ENCODE assay signal across 15 cellular contexts in the genomic region with DNA sequence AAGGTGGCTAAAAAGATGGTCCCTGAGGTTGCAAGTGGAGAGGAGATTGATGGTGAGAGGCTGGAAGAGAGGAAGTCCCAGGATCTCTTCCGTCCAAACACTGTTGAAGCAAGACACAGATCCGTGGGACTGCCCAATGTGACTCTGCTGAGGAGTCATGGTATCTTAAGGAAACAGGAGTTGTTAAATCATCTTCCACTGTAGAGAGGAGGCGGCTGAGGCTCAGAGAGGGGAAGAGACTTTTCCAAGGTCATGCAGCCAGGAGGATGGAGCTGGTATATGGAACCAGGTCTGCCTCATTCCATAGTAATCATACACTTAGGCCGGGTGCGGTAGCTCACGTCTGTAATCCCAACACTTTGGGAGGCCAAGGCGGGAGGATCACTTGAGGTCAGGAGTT. TPM values are rescaled to one million over a fixed set of nuclear protein-coding genes. Genes with fewer than 3 reads are reported as not detected.
DNase-seq lines count a peak whose midpoint lies in the region; ATAC-seq, FAIRE-seq and TF ChIP-seq lines count a peak whose summit lies in the region.
"Had no signal": no experiment of that assay in that cellular context is flagged by ENCODE, and none has a peak within 500 bp of the region (broad histone marks: within the 10 kb centered on the region; RNA-seq: fewer than 3 reads in every experiment).

No MANE protein-coding gene starts in this region.

- CTCF ChIA-PET in HepG2 (lab: Yijun Ruan, JAX; ENCODE audit: low intra/inter-chr PET ratio, low total read pairs): no interaction called here

- no peak overlapping the region for H3K4me3 Mint-ChIP-seq in chondrocyte (ENCODE audit: unreplicated experiment)
- H3K4me3 Mint-ChIP-seq: CD4-positive, CD25-positive, alpha-beta regulatory T cell; H9 had no signal

- WGBS in heart right ventricle, 2 donors: 75 to 79% methylated on average over 7 of the region's 7 CpGs
- WGBS in HepG2 (ENCODE audit: low lambda C conversion rate): 35% methylated on average over 7 of the region's 7 CpGs
- WGBS in prostate gland: 86% methylated on average over 7 of the region's 7 CpGs
- WGBS in hepatocyte (ENCODE audit: low lambda C conversion rate, missing lambda C conversion rate): 84% methylated on average over 7 of the region's 7 CpGs

- H3K27me3 ChIP-seq in heart right ventricle (peaks cover 0 to 19% (median 0%) of the 10 kb centered on the region in 7 donors), HepG2 (ENCODE audit: control insufficient read depth in 1 of 2, insufficient read depth in 2 of 2, low read length in 2 of 2) (peaks cover 0 to 8% of the 10 kb centered on the region in 2 experiments; a peak in 1 of 5 replicates), prostate gland (replicated peaks; ENCODE audit: insufficient read depth) (no peaks in the 10 kb centered on the region), hepatocyte (peaks cover 5% of the 10 kb centered on the region)
- H3K27me3 ChIP-seq: BLaER1 had no signal

- H3K4me1 ChIP-seq in heart right ventricle (peaks cover 0 to 11% (median 5%) of the 10 kb centered on the region in 9 donors), HepG2 (ENCODE audit: insufficient read depth, low read length) (peaks cover 8% of the 10 kb centered on the region), prostate gland (replicated peaks) (no peaks in the 10 kb centered on the region), hepatocyte (ENCODE audit: insufficient read depth) (peaks cover under 1% of the 10 kb centered on the region)

- H3K9me2 ChIP-seq in hepatocyte (replicated peaks; ENCODE audit: insufficient read depth): no peaks in the 10 kb centered on the region

- peaks cover 20% of the 10 kb centered on the region for H3K27me3 Mint-ChIP-seq in chondrocyte (ENCODE audit: low read depth)

- no TSS peak for BruUV-seq in HepG2 (replicated peaks; lab: Mats Ljungman, UMichigan)

- H3K4me3 ChIP-seq in heart right ventricle (no peak overlapping the region), HepG2 (replicated peaks in 1 of 3; ENCODE audit: insufficient read depth in 1 of 3, low read depth in 2 of 3, low read length in 3 of 3) (no peak overlapping the region), prostate gland (no peak overlapping the region), hepatocyte (no peak overlapping the region)
- H3K4me3 ChIP-seq: BLaER1, GM23248 had no signal

- DNase-seq in Right ventricle myocardium superior: peak; percentile 3
- no peak for DNase-seq in heart right ventricle
- DNase-seq in chondrocyte (ENCODE audit: low spot score): peak; percentile 10
- no peak for DNase-seq in HepG2 (ENCODE audit: low spot score)
- DNase-seq in prostate gland (ENCODE audit: low spot score): no peak
- DNase-seq in hepatocyte (ENCODE audit: low spot score): no peak
- DNase-seq: 8988T; AML-193; CD4-positive, CD25-positive, alpha-beta regulatory T cell; DMS53; GF-D8; GM23248; H9 had no signal

- POLR2A ChIA-PET in HepG2 (lab: Yijun Ruan, JAX): interaction anchor here (1.3 kb wide), 1 partner anchor 41 kb away, joined by 3 read pairs; no protein-coding TSS in a partner anchor

- TF ChIP-seq EP300 in HepG2 (IDR thresholded peaks at IDR 0.05; ENCODE audit: low read depth in 2 of 2, low read length in 2 of 2) (no peak), HepG2 (CRISPR knock-in tag; IDR thresholded peaks at IDR 0.05; ENCODE audit: borderline replicate concordance) (no peak)

- no peaks in the 10 kb centered on the region for H3K36me3 ChIP-seq in heart right ventricle
- no peaks in the 10 kb centered on the region for H3K36me3 ChIP-seq in HepG2 (replicated peaks in 1 of 2; ENCODE audit: control insufficient read depth in 1 of 2, insufficient read depth in 2 of 2, low read length in 2 of 2)
- no peaks in the 10 kb centered on the region for H3K36me3 ChIP-seq in prostate gland
- H3K36me3 ChIP-seq in hepatocyte (replicated peaks; ENCODE audit: insufficient read depth, low read depth): no peaks in the 10 kb centered on the region
- H3K36me3 ChIP-seq: BLaER1 had no signal

- no peak overlapping the region for H3K4me2 ChIP-seq in HepG2 (ENCODE audit: low read depth, low read length)
- no peak overlapping the region for H3K4me2 ChIP-seq in hepatocyte
- H3K4me2 ChIP-seq: BLaER1 had no signal

- TF ChIP-seq RAD21 in HepG2 (CRISPR knock-in tag; IDR thresholded peaks at IDR 0.05): no peak

- H3K9ac ChIP-seq in HepG2 (ENCODE audit: insufficient read depth, low read depth, low read length): no peak overlapping the region
- H3K9ac ChIP-seq: BLaER1, GM23248 had no signal

- H4K20me1 ChIP-seq in HepG2 (ENCODE audit: insufficient read depth, low read length): no peaks in the 10 kb centered on the region
- H4K20me1 ChIP-seq in hepatocyte (ENCODE audit: insufficient read depth, poor library complexity, severe bottlenecking): no peaks in the 10 kb centered on the region
- H4K20me1 ChIP-seq: BLaER1 had no signal

- H3K27ac ChIP-seq in heart right ventricle: no peak overlapping the region
- no peak overlapping the region for H3K27ac ChIP-seq in HepG2 (ENCODE audit: extremely low read length, insufficient read depth, low read length)
- H3K27ac ChIP-seq in prostate gland: no peak overlapping the region
- H3K27ac ChIP-seq in hepatocyte: no peak overlapping the region
- H3K27ac ChIP-seq: BLaER1, GM23248 had no signal

- no peaks in the 10 kb centered on the region for H3K9me3 Mint-ChIP-seq in chondrocyte (ENCODE audit: low read depth)
- H3K9me3 Mint-ChIP-seq: CD4-positive, CD25-positive, alpha-beta regulatory T cell; H9 had no signal

- ATAC-seq in Right ventricle myocardium superior (ENCODE audit: poor library complexity) (no peak), heart right ventricle (no peak), HepG2 (no peak), GM18520 (IDR thresholded peaks at IDR 0.05; ENCODE audit: unreplicated experiment) (no peak)

- no peak for FAIRE-seq in HepG2 (lab: Jason Lieb, UNC)

- intact Hi-C loops in Right ventricle myocardium superior (cut with DNase I): no loop called here
- intact Hi-C loops in heart right ventricle (cut with DNase I): loop anchor here in 2 of 10 donors (5.0 to 10.0 kb wide), 3 partner anchors 109 to 141 kb away; a partner anchor contains a TSS
- intact Hi-C loops in HepG2 (cut with micrococcal nuclease; ENCODE audit: unreplicated experiment): no loop called here
- intact Hi-C loops in prostate gland (cut with DNase I): no loop called here

- H3K9me3 ChIP-seq in heart right ventricle: no peaks in the 10 kb centered on the region
- no peaks in the 10 kb centered on the region for H3K9me3 ChIP-seq in HepG2 (ENCODE audit: low read length)
- no peaks in the 10 kb centered on the region for H3K9me3 ChIP-seq in prostate gland
- no peaks in the 10 kb centered on the region for H3K9me3 ChIP-seq in hepatocyte (ENCODE audit: low read depth)
- H3K9me3 ChIP-seq: BLaER1 had no signal

- H3K36me3 Mint-ChIP-seq in chondrocyte (ENCODE audit: low read depth): peaks cover 2% of the 10 kb centered on the region

- no peak overlapping the region for H3K27ac Mint-ChIP-seq in chondrocyte (ENCODE audit: unreplicated experiment)
- H3K27ac Mint-ChIP-seq: CD4-positive, CD25-positive, alpha-beta regulatory T cell; H9 had no signal

- H3K4me1 Mint-ChIP-seq in chondrocyte (ENCODE audit: low read depth): peaks cover 7% of the 10 kb centered on the region

- H3K79me2 ChIP-seq in HepG2 (ENCODE audit: insufficient read depth, low read length) (peaks cover 4% of the 10 kb centered on the region), hepatocyte (peaks cover 4% of the 10 kb centered on the region)

- TF ChIP-seq CTCF in heart right ventricle (IDR thresholded peaks at IDR 0.05) (no peak), chondrocyte (IDR thresholded peaks at IDR 0.05) (no peak), HepG2 (CRISPR knock-in tag; IDR thresholded peaks at IDR 0.05) (no peak), prostate gland (IDR thresholded peaks at IDR 0.05) (no peak), hepatocyte (IDR thresholded peaks at IDR 0.05; ENCODE audit: poor library complexity) (no peak)

- peak overlapping the region; percentile 43 for H2AFZ ChIP-seq in HepG2 (ENCODE audit: low read length)
- no peak overlapping the region for H2AFZ ChIP-seq in hepatocyte
- H2AFZ ChIP-seq: GM23248 had no signal

- in situ Hi-C loops in HepG2 (cut with HindIII; ENCODE audit: extremely low pct_ligation_motif_present, low pct_unique_long_range_greater_than_20kb): no loop called here

- TF ChIP-seq POLR2A in HepG2 (IDR thresholded peaks at IDR 0.05; ENCODE audit: insufficient read depth in 1 of 2, low read depth in 2 of 2, low read length in 2 of 2) (no peak), prostate gland (IDR thresholded peaks at IDR 0.05) (no peak)

RNA-seq across cellular contexts. Expression of a gene that starts 4.1 kb away (rescaled TPM):
- total RNA-seq in Right ventricle myocardium superior (7.6 TPM), heart right ventricle (10 to 100 TPM in 1 of 10 donors, 1 to 10 TPM in 9; 6.1 to 11.6 (median 7.3) TPM), chondrocyte (14.2 to 18.3 TPM (median 14.6 TPM) in 3 replicates), HepG2 (2016; rRNA removed; fragmentation: Illumina TruSeq; extraction: Trizol) (6.0 and 13.7 TPM in 2 replicates), prostate gland (10 to 100 TPM; 21.4 to 43.4 TPM), hepatocyte (10.8 and 14.9 TPM in 2 replicates)
- polyA plus RNA-seq in heart right ventricle (10 to 100 TPM in 1 of 2 donors, 1 to 10 TPM in 1; 4.9 to 13.1 TPM), HepG2 (2011; rRNA removed) (9.7 and 12.3 TPM in 2 replicates), hepatocyte (12.6 and 23.7 TPM in 2 replicates)
- 4.5 and 4.7 TPM in 2 replicates for total RNA-seq in HepG2 (2016; cell fraction: cytosol; rRNA removed; fragmentation: Illumina TruSeq; extraction: Trizol; ENCODE audit: low read depth)
- total RNA-seq in HepG2 (2016; cell fraction: insoluble cytoplasmic fraction; rRNA removed; fragmentation: Illumina TruSeq; extraction: Trizol): 5.0 and 12.7 TPM in 2 replicates
- 6.7 and 7.0 TPM in 2 replicates for total RNA-seq in HepG2 (2016; cell fraction: membrane; rRNA removed; fragmentation: Illumina TruSeq; extraction: Trizol)
- 18.8 and 22.0 TPM in 2 replicates for total RNA-seq in HepG2 (2016; cell fraction: nucleus; rRNA removed; fragmentation: Illumina TruSeq; extraction: Trizol)
- polyA plus RNA-seq in HepG2 (2011; cell fraction: cytosol; rRNA removed): 3.3 and 4.6 TPM in 2 replicates
- polyA plus RNA-seq in HepG2 (2011; cell fraction: nucleus; rRNA removed): 62.4 and 81.3 TPM in 2 replicates
- 5.7 and 8.0 TPM in 2 replicates for polyA plus RNA-seq in HepG2 (2012)
- polyA plus RNA-seq in HepG2 (2016; cell fraction: cytosol; fragmentation: Illumina TruSeq; extraction: Trizol; ENCODE audit: low read depth): 1.5 TPM in 2 replicates
- polyA plus RNA-seq in HepG2 (2016; cell fraction: insoluble cytoplasmic fraction; fragmentation: Illumina TruSeq; extraction: Trizol; ENCODE audit: low read depth): 5.1 and 7.0 TPM in 2 replicates
- 2.9 and 3.1 TPM in 2 replicates for polyA plus RNA-seq in HepG2 (2016; cell fraction: membrane; fragmentation: Illumina TruSeq; extraction: Trizol; ENCODE audit: low read depth)
- polyA plus RNA-seq in HepG2 (2016; cell fraction: nucleus; fragmentation: Illumina TruSeq; extraction: Trizol; ENCODE audit: insufficient read depth, low read depth): 40.5 and 45.7 TPM in 2 replicates
- polyA minus RNA-seq in HepG2 (2011; rRNA and poly(A)+ RNA removed; ENCODE audit: low replicate concordance): 32.3 and 35.8 TPM in 2 replicates
- 3.4 and 4.0 TPM in 2 replicates for polyA minus RNA-seq in HepG2 (2011; cell fraction: cytosol; rRNA and poly(A)+ RNA removed)
- polyA minus RNA-seq in HepG2 (2011; cell fraction: nucleus; rRNA and poly(A)+ RNA removed): 42.4 and 45.0 TPM in 2 replicates

RNA-seq across cellular contexts. Expression of a gene that starts 32.6 kb away (rescaled TPM):
- total RNA-seq in Right ventricle myocardium superior (0.48 TPM), heart right ventricle (10 to 100 TPM in 1 of 10 donors, 1 to 10 TPM in 1, under 1 TPM in 8; 0.47 to 10.6 (median 0.86) TPM), chondrocyte (2.1 to 2.2 TPM in 2 of 3 replicates, not detected in the other), HepG2 (2016; rRNA removed; fragmentation: Illumina TruSeq; extraction: Trizol) (not detected in 2 replicates), prostate gland (1 to 10 TPM in 1 of 2 donors, under 1 TPM in 1; 0.59 to 1.4 TPM), hepatocyte (1.3 and 2.6 TPM in 2 replicates)
- polyA plus RNA-seq in heart right ventricle (under 1 TPM; 0.15 to 0.26 TPM), HepG2 (2011; rRNA removed) (0.03 TPM in 1 of 2 replicates, not detected in the other), hepatocyte (4.8 and 7.7 TPM in 2 replicates)
- not detected in 2 replicates for total RNA-seq in HepG2 (2016; cell fraction: cytosol; rRNA removed; fragmentation: Illumina TruSeq; extraction: Trizol; ENCODE audit: low read depth)
- 0.06 TPM in 1 of 2 replicates, not detected in the other for total RNA-seq in HepG2 (2016; cell fraction: insoluble cytoplasmic fraction; rRNA removed; fragmentation: Illumina TruSeq; extraction: Trizol)
- total RNA-seq in HepG2 (2016; cell fraction: membrane; rRNA removed; fragmentation: Illumina TruSeq; extraction: Trizol): not detected in 2 replicates
- total RNA-seq in HepG2 (2016; cell fraction: nucleus; rRNA removed; fragmentation: Illumina TruSeq; extraction: Trizol): not detected in 2 replicates
- 0.04 TPM in 1 of 2 replicates, not detected in the other for polyA plus RNA-seq in HepG2 (2011; cell fraction: cytosol; rRNA removed)
- not detected in 2 replicates for polyA plus RNA-seq in HepG2 (2011; cell fraction: nucleus; rRNA removed)
- not detected in 2 replicates for polyA plus RNA-seq in HepG2 (2012)
- not detected in 2 replicates for polyA plus RNA-seq in HepG2 (2016; cell fraction: cytosol; fragmentation: Illumina TruSeq; extraction: Trizol; ENCODE audit: low read depth)
- not detected in 2 replicates for polyA plus RNA-seq in HepG2 (2016; cell fraction: insoluble cytoplasmic fraction; fragmentation: Illumina TruSeq; extraction: Trizol; ENCODE audit: low read depth)
- not detected in 2 replicates for polyA plus RNA-seq in HepG2 (2016; cell fraction: membrane; fragmentation: Illumina TruSeq; extraction: Trizol; ENCODE audit: low read depth)
- polyA plus RNA-seq in HepG2 (2016; cell fraction: nucleus; fragmentation: Illumina TruSeq; extraction: Trizol; ENCODE audit: insufficient read depth, low read depth): not detected in 2 replicates
- not detected in 2 replicates for polyA minus RNA-seq in HepG2 (2011; rRNA and poly(A)+ RNA removed; ENCODE audit: low replicate concordance)
- polyA minus RNA-seq in HepG2 (2011; cell fraction: cytosol; rRNA and poly(A)+ RNA removed): not detected in 2 replicates
- not detected in 2 replicates for polyA minus RNA-seq in HepG2 (2011; cell fraction: nucleus; rRNA and poly(A)+ RNA removed)
- total RNA-seq: GM23248 had no signal
- polyA plus RNA-seq: CD4-positive, CD25-positive, alpha-beta regulatory T cell had no signal

RNA-seq across cellular contexts. Expression of a gene that starts 41.6 kb away (rescaled TPM):
- total RNA-seq in Right ventricle myocardium superior (21.8 TPM), heart right ventricle (10 to 100 TPM; 23.6 to 33.1 (median 27.4) TPM), chondrocyte (23.5 to 25.7 TPM (median 24.9 TPM) in 3 replicates), HepG2 (2016; rRNA removed; fragmentation: Illumina TruSeq; extraction: Trizol) (18.5 and 20.9 TPM in 2 replicates), prostate gland (10 to 100 TPM; 39.8 to 54.9 TPM), hepatocyte (9.7 and 11.8 TPM in 2 replicates)
- polyA plus RNA-seq in heart right ventricle (10 to 100 TPM; 20.8 to 28.8 TPM), HepG2 (2011; rRNA removed) (21.6 and 24.4 TPM in 2 replicates), hepatocyte (26.0 and 32.4 TPM in 2 replicates)
- total RNA-seq in HepG2 (2016; cell fraction: cytosol; rRNA removed; fragmentation: Illumina TruSeq; extraction: Trizol; ENCODE audit: low read depth): 30.2 and 42.6 TPM in 2 replicates
- 17.6 and 21.4 TPM in 2 replicates for total RNA-seq in HepG2 (2016; cell fraction: insoluble cytoplasmic fraction; rRNA removed; fragmentation: Illumina TruSeq; extraction: Trizol)
- 35.4 and 44.6 TPM in 2 replicates for total RNA-seq in HepG2 (2016; cell fraction: membrane; rRNA removed; fragmentation: Illumina TruSeq; extraction: Trizol)
- 19.3 and 21.9 TPM in 2 replicates for total RNA-seq in HepG2 (2016; cell fraction: nucleus; rRNA removed; fragmentation: Illumina TruSeq; extraction: Trizol)
- 19.5 and 26.1 TPM in 2 replicates for polyA plus RNA-seq in HepG2 (2011; cell fraction: cytosol; rRNA removed)
- polyA plus RNA-seq in HepG2 (2011; cell fraction: nucleus; rRNA removed): 38.0 and 44.1 TPM in 2 replicates
- polyA plus RNA-seq in HepG2 (2012): 22.9 and 30.3 TPM in 2 replicates
- 41.4 and 54.3 TPM in 2 replicates for polyA plus RNA-seq in HepG2 (2016; cell fraction: cytosol; fragmentation: Illumina TruSeq; extraction: Trizol; ENCODE audit: low read depth)
- polyA plus RNA-seq in HepG2 (2016; cell fraction: insoluble cytoplasmic fraction; fragmentation: Illumina TruSeq; extraction: Trizol; ENCODE audit: low read depth): 27.4 and 35.6 TPM in 2 replicates
- 51.1 and 55.4 TPM in 2 replicates for polyA plus RNA-seq in HepG2 (2016; cell fraction: membrane; fragmentation: Illumina TruSeq; extraction: Trizol; ENCODE audit: low read depth)
- polyA plus RNA-seq in HepG2 (2016; cell fraction: nucleus; fragmentation: Illumina TruSeq; extraction: Trizol; ENCODE audit: insufficient read depth, low read depth): 35.5 and 37.2 TPM in 2 replicates
- 40.1 and 74.5 TPM in 2 replicates for polyA minus RNA-seq in HepG2 (2011; rRNA and poly(A)+ RNA removed; ENCODE audit: low replicate concordance)
- 19.4 and 24.4 TPM in 2 replicates for polyA minus RNA-seq in HepG2 (2011; cell fraction: cytosol; rRNA and poly(A)+ RNA removed)
- 55.2 and 63.6 TPM in 2 replicates for polyA minus RNA-seq in HepG2 (2011; cell fraction: nucleus; rRNA and poly(A)+ RNA removed)

RNA-seq across cellular contexts. Expression of a gene that starts 52.9 kb away (rescaled TPM):
- total RNA-seq in Right ventricle myocardium superior (not detected), heart right ventricle (1 to 10 TPM in 1 of 10 donors, under 1 TPM in 2, not detected in 7; 0.28 to 1.3 (median 0.87) TPM), chondrocyte (0.89 to 2.1 TPM (median 1.9 TPM) in 3 replicates), HepG2 (2016; rRNA removed; fragmentation: Illumina TruSeq; extraction: Trizol) (5.3 and 5.4 TPM in 2 replicates), prostate gland (1 to 10 TPM in 1 of 2 donors, not detected in 1; 3.6 TPM), hepatocyte (0.57 TPM in 1 of 2 replicates, not detected in the other)
- polyA plus RNA-seq in heart right ventricle (1 to 10 TPM in 1 of 2 donors, not detected in 1; 1.2 TPM), HepG2 (2011; rRNA removed) (4.3 and 5.6 TPM in 2 replicates), hepatocyte (3.1 and 4.3 TPM in 2 replicates)
- 2.8 and 4.0 TPM in 2 replicates for total RNA-seq in HepG2 (2016; cell fraction: cytosol; rRNA removed; fragmentation: Illumina TruSeq; extraction: Trizol; ENCODE audit: low read depth)
- total RNA-seq in HepG2 (2016; cell fraction: insoluble cytoplasmic fraction; rRNA removed; fragmentation: Illumina TruSeq; extraction: Trizol): 4.2 and 4.4 TPM in 2 replicates
- 3.5 and 4.1 TPM in 2 replicates for total RNA-seq in HepG2 (2016; cell fraction: membrane; rRNA removed; fragmentation: Illumina TruSeq; extraction: Trizol)
- total RNA-seq in HepG2 (2016; cell fraction: nucleus; rRNA removed; fragmentation: Illumina TruSeq; extraction: Trizol): 3.0 and 3.9 TPM in 2 replicates
- polyA plus RNA-seq in HepG2 (2011; cell fraction: cytosol; rRNA removed): 4.5 and 6.3 TPM in 2 replicates
- 6.0 and 6.2 TPM in 2 replicates for polyA plus RNA-seq in HepG2 (2011; cell fraction: nucleus; rRNA removed)
- polyA plus RNA-seq in HepG2 (2012): 12.9 and 15.9 TPM in 2 replicates
- 27.8 and 30.6 TPM in 2 replicates for polyA plus RNA-seq in HepG2 (2016; cell fraction: cytosol; fragmentation: Illumina TruSeq; extraction: Trizol; ENCODE audit: low read depth)
- polyA plus RNA-seq in HepG2 (2016; cell fraction: insoluble cytoplasmic fraction; fragmentation: Illumina TruSeq; extraction: Trizol; ENCODE audit: low read depth): 18.0 and 19.7 TPM in 2 replicates
- polyA plus RNA-seq in HepG2 (2016; cell fraction: membrane; fragmentation: Illumina TruSeq; extraction: Trizol; ENCODE audit: low read depth): 33.5 and 42.8 TPM in 2 replicates
- polyA plus RNA-seq in HepG2 (2016; cell fraction: nucleus; fragmentation: Illumina TruSeq; extraction: Trizol; ENCODE audit: insufficient read depth, low read depth): 14.1 and 18.5 TPM in 2 replicates
- polyA minus RNA-seq in HepG2 (2011; rRNA and poly(A)+ RNA removed; ENCODE audit: low replicate concordance): 2.3 and 2.5 TPM in 2 replicates
- polyA minus RNA-seq in HepG2 (2011; cell fraction: cytosol; rRNA and poly(A)+ RNA removed): 1.7 and 1.8 TPM in 2 replicates
- 3.5 and 3.7 TPM in 2 replicates for polyA minus RNA-seq in HepG2 (2011; cell fraction: nucleus; rRNA and poly(A)+ RNA removed)
- total RNA-seq: CD4-positive, CD25-positive, alpha-beta regulatory T cell; GM23248 had no signal
- polyA plus RNA-seq: CD4-positive, CD25-positive, alpha-beta regulatory T cell had no signal

Comparison
In these comparisons a context has a peak if more than half of its experiments do, and no peak if none do; other contexts are left out.
1. DNase-seq: peak in Right ventricle myocardium superior (single experiment) and chondrocyte (single experiment); none in heart right ventricle (0 of 2), HepG2 (single experiment), prostate gland (single experiment) and hepatocyte (single experiment).